ENCODE assay signal across 1 cellular context in genomic region chr1:52697795-52698674, GRCh38.
TF ChIP-seq lines count a peak whose summit lies in the region.

TSS of gene COA7 (minus strand) at chr1:52698347. CDS start at chr1:52698326, 21 bp downstream.

TF ChIP-seq in WTC11, 78 proteins besides CTCF, POLR2A, EP300 and RAD21 (continued from another document):
- TF ChIP-seq ARID4B (CRISPR knock-in tag; IDR thresholded peaks at IDR 0.05; ENCODE audit: borderline replicate concordance): peak; percentile 96
- no peak for TF ChIP-seq ZMAT4 (CRISPR knock-in tag; IDR thresholded peaks at IDR 0.05)
- TF ChIP-seq ZNF263 (CRISPR knock-in tag; IDR thresholded peaks at IDR 0.05; ENCODE audit: low read depth): no peak
- no peak for TF ChIP-seq MXD4 (CRISPR knock-in tag; IDR thresholded peaks at IDR 0.05; ENCODE audit: borderline replicate concordance)
- TF ChIP-seq HMGXB4 (CRISPR knock-in tag; IDR thresholded peaks at IDR 0.05): peak; percentile 76
- TF ChIP-seq TEAD1 (CRISPR knock-in tag; IDR thresholded peaks at IDR 0.05): peak; percentile 88
- peak; percentile 87 for TF ChIP-seq IRF1 (CRISPR knock-in tag; IDR thresholded peaks at IDR 0.05)
